In genomic region chrX:103373581-103373980, GRCh38 we compare ENCODE assay signal across 1 cellular context.
TF ChIP-seq lines count a peak whose summit lies in the region.

No MANE protein-coding gene starts in this region.

TF ChIP-seq in HEK293, 187 proteins besides CTCF, POLR2A, EP300 and RAD21:
- peak; percentile 61 for TF ChIP-seq SCRT2 (tag by site-specific recombination; IDR thresholded peaks at IDR 0.05)
- TF ChIP-seq TSHZ1 (tag by site-specific recombination; IDR thresholded peaks at IDR 0.05; ENCODE audit: borderline replicate concordance), result no peak
